ENCODE assay signal across 19 cellular contexts in the genomic region with DNA sequence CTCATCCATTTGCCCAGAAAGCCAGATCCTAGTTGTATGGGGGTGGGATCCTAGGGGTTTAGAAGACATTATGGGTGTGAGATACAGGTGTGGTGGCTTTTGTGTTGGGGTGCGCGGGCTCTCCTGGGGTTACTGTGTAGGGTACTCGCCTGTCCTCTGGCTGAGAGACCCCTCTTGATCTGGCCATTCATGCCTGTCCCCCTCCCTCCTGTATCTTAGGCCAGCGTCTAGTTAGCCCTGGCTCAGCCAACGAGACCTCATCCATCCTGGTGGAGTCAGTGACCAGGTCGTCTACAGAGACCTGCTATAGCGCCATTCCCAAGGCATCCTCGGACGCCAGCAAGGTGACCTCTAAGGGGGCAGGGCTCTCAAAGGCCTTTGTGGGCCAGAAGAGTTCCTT. TPM values are rescaled to one million over a fixed set of nuclear protein-coding genes. Genes with fewer than 3 reads are reported as not detected.
DNase-seq lines count a peak whose midpoint lies in the region; ATAC-seq and TF ChIP-seq lines count a peak whose summit lies in the region.
"Had no signal": no experiment of that assay in that cellular context is flagged by ENCODE, and none has a peak within 500 bp of the region (broad histone marks: within the 10 kb centered on the region; RNA-seq: fewer than 3 reads in every experiment).

No MANE protein-coding gene starts in this region.

- ATAC-seq in gastroesophageal sphincter (no peak), right lobe of liver (no peak), GM18861 (IDR thresholded peaks at IDR 0.05; ENCODE audit: unreplicated experiment) (no peak)
- ATAC-seq: HCT116 had no signal

- TF ChIP-seq CTCF in VCaP (conservative IDR thresholded peaks at IDR 0.05): no peak
- no peak for TF ChIP-seq CTCF in gastroesophageal sphincter (IDR thresholded peaks at IDR 0.05)
- TF ChIP-seq CTCF in right lobe of liver (IDR thresholded peaks at IDR 0.05): no peak
- TF ChIP-seq CTCF in prostate gland (IDR thresholded peaks at IDR 0.05): no peak

- no peak for TF ChIP-seq EP300 in gastroesophageal sphincter (IDR thresholded peaks at IDR 0.05)

- peak overlapping the region; percentile 88 for H3K27ac ChIP-seq in VCaP
- H3K27ac ChIP-seq in gastroesophageal sphincter: peak overlapping the region in 3 of 4 donors; percentile 43 to 58 (median 43)
- peak overlapping the region in 2 of 3 donors; percentile 76 to 98 for H3K27ac ChIP-seq in right lobe of liver
- peak overlapping the region; percentile 5 for H3K27ac ChIP-seq in prostate gland

- H3K4me3 ChIP-seq in gastroesophageal sphincter (no peak overlapping the region), right lobe of liver (no peak overlapping the region), prostate gland (no peak overlapping the region)

- H3K27me3 ChIP-seq in gastroesophageal sphincter: no peaks in the 10 kb centered on the region
- no peaks in the 10 kb centered on the region for H3K27me3 ChIP-seq in right lobe of liver
- no peaks in the 10 kb centered on the region for H3K27me3 ChIP-seq in prostate gland (replicated peaks; ENCODE audit: insufficient read depth)
- H3K27me3 ChIP-seq: BE2C had no signal

- WGBS in gastroesophageal sphincter (ENCODE audit: low coverage in 1 of 2), 2 donors: 100% methylated on average over 2 of the region's 9 CpGs
- 97% methylated on average over 6 of the region's 9 CpGs for WGBS in right lobe of liver (ENCODE audit: insufficient coverage, low coverage, low lambda C conversion rate, missing lambda C conversion rate)
- WGBS in prostate gland: 91% methylated on average over 9 of the region's 9 CpGs

- H3K9me3 ChIP-seq in gastroesophageal sphincter (no peaks in the 10 kb centered on the region), right lobe of liver (no peaks in the 10 kb centered on the region), prostate gland (no peaks in the 10 kb centered on the region)
- H3K9me3 ChIP-seq: BE2C had no signal

- H3K36me3 ChIP-seq in gastroesophageal sphincter: peaks cover 0 to 75% of the 10 kb centered on the region in 2 donors
- H3K36me3 ChIP-seq in right lobe of liver: peaks cover 0 to 13% (median 9%) of the 10 kb centered on the region in 4 donors
- H3K36me3 ChIP-seq in prostate gland: peaks cover 2 to 17% of the 10 kb centered on the region in 2 donors
- H3K36me3 ChIP-seq: BE2C had no signal

- intact Hi-C loops in right lobe of liver (cut with DNase I) (loop anchor here in 1 of 2 donors (10.0 kb wide), 1 partner anchor 55 kb away; no protein-coding TSS in a partner anchor), prostate gland (cut with DNase I) (loop anchor here (5.0 kb wide), 1 partner anchor 97 kb away; no protein-coding TSS in a partner anchor)

- peaks cover 0 to 71% (median 16%) of the 10 kb centered on the region in 3 donors for H3K4me1 ChIP-seq in gastroesophageal sphincter
- H3K4me1 ChIP-seq in right lobe of liver: peaks cover 0 to 69% (median 24%) of the 10 kb centered on the region in 4 donors
- H3K4me1 ChIP-seq in prostate gland (replicated peaks): peaks cover 12% of the 10 kb centered on the region

- DNase-seq in right lobe of liver: no peak
- no peak for DNase-seq in prostate gland (ENCODE audit: low spot score)
- DNase-seq in pons (ENCODE audit: low spot score): no peak
- DNase-seq in KG1 (lab: John Stamatoyannopoulos, UW): no peak
- DNase-seq in NCI-H226: no peak
- DNase-seq: BE2C; C1 segment of cervical spinal cord; CD4-positive, CD25-positive, alpha-beta regulatory T cell; DMS153; DMS79; GDM1; GOT3; H7 had no signal

- no peak for TF ChIP-seq POLR2A in gastroesophageal sphincter (IDR thresholded peaks at IDR 0.05)
- TF ChIP-seq POLR2A in right lobe of liver (IDR thresholded peaks at IDR 0.05): no peak
- no peak for TF ChIP-seq POLR2A in prostate gland (IDR thresholded peaks at IDR 0.05)

RNA-seq across cellular contexts. Expression of a gene that starts 41.4 kb away (rescaled TPM):
- total RNA-seq in gastroesophageal sphincter: 1 to 10 TPM in 2 of 4 donors, under 1 TPM in 1, not detected in 1; 0.58 to 2.4 (median 1.3) TPM
- 100 to 1,000 TPM in 1 of 6 experiments, 10 to 100 TPM in 5; 32.9 to 134 (median 61.0) TPM for total RNA-seq in right lobe of liver
- 1 to 10 TPM; 1.4 to 2.3 TPM for total RNA-seq in prostate gland
- total RNA-seq: A172; CD4-positive, CD25-positive, alpha-beta regulatory T cell; Daoy; H7 had no signal

Comparison
In these comparisons a context has a peak if more than half of its experiments do, and no peak if none do; other contexts are left out.
1. H3K27ac ChIP-seq: peak in every context shown above with its lines; median percentile 88 in VCaP; 87 in right lobe of liver; 43 in gastroesophageal sphincter; 5 in prostate gland.
2. RNA of a gene that starts 41.4 kb away (total RNA-seq): 32.9 to 134 TPM in right lobe of liver; 1.4 to 2.3 TPM in prostate gland and 0.58 to 2.4 TPM in gastroesophageal sphincter; every median in the first group is over 4 times any median in the second.